ENCODE assay signal across 8 cellular contexts in genomic region chr11:102453286-102453797, GRCh38. TPM values are rescaled to one million over a fixed set of nuclear protein-coding genes. Genes with fewer than 3 reads are reported as not detected.
DNase-seq lines count a peak whose midpoint lies in the region; ATAC-seq, FAIRE-seq and TF ChIP-seq lines count a peak whose summit lies in the region.

No MANE protein-coding gene starts in this region.

- H3K9ac ChIP-seq in Loucy (ENCODE audit: low read depth, low read length, poor library complexity, severe bottlenecking) (peak overlapping the region; percentile 98), astrocyte (ENCODE audit: low read length) (peak overlapping the region; percentile 89)

- H3K4me3 Mint-ChIP-seq in astrocyte (ENCODE audit: unreplicated experiment), result peak overlapping the region; percentile 98
- H3K4me3 Mint-ChIP-seq in stimulated activated memory B cell treated with anti-CD40 and anti-IgM and Interleukin-4, amounts not matched to agents 10 μg/mL and 1 μg/mL and 100 μg/mL, for 72 hours, result peak overlapping the region; percentile 90

- H3K9me3 ChIP-seq in Loucy (ENCODE audit: insufficient read depth, low read depth, low read length) (no peaks in the 10 kb centered on the region), astrocyte (ENCODE audit: insufficient read depth, low read depth, low read length) (no peaks in the 10 kb centered on the region)

- H2AFZ ChIP-seq in Loucy (ENCODE audit: low read length) (peak overlapping the region; percentile 58), astrocyte (ENCODE audit: low read depth, low read length) (peak overlapping the region; percentile 91)

- peaks cover 5% of the 10 kb centered on the region for H3F3A ChIP-seq in Loucy (ENCODE audit: low read depth)

- H3K4me1 Mint-ChIP-seq in astrocyte (ENCODE audit: low read depth, unreplicated experiment), result peaks cover 38% of the 10 kb centered on the region
- H3K4me1 Mint-ChIP-seq in stimulated activated memory B cell treated with anti-CD40 and anti-IgM and Interleukin-4, amounts not matched to agents 10 μg/mL and 1 μg/mL and 100 μg/mL, for 72 hours, result peaks cover 53% of the 10 kb centered on the region

- H3K79me2 ChIP-seq in Loucy (ENCODE audit: insufficient read depth, low read length) (peaks cover 51% of the 10 kb centered on the region), astrocyte (ENCODE audit: insufficient read depth, low read length) (peaks cover 42% of the 10 kb centered on the region)

- peak overlapping the region; percentile 96 for H3K4me3 ChIP-seq in Loucy (ENCODE audit: low read length, poor library complexity, severe bottlenecking)
- H3K4me3 ChIP-seq in astrocyte (ENCODE audit: insufficient read depth, low read depth, low read length), result peak overlapping the region; percentile 70

- no peaks in the 10 kb centered on the region for H3K27me3 Mint-ChIP-seq in astrocyte (ENCODE audit: low read depth, unreplicated experiment)
- H3K27me3 Mint-ChIP-seq in stimulated activated memory B cell treated with anti-CD40 and anti-IgM and Interleukin-4, amounts not matched to agents 10 μg/mL and 1 μg/mL and 100 μg/mL, for 72 hours, result no peaks in the 10 kb centered on the region

- no peaks in the 10 kb centered on the region for H3K36me3 Mint-ChIP-seq in astrocyte (ENCODE audit: low read depth, unreplicated experiment)
- peaks cover 17% of the 10 kb centered on the region for H3K36me3 Mint-ChIP-seq in stimulated activated memory B cell treated with anti-CD40 and anti-IgM and Interleukin-4, amounts not matched to agents 10 μg/mL and 1 μg/mL and 100 μg/mL, for 72 hours

- H3K4me2 ChIP-seq in Loucy (ENCODE audit: low read depth, low read length, poor library complexity, severe bottlenecking) (peak overlapping the region; percentile 92), astrocyte (ENCODE audit: low read length) (peak overlapping the region; percentile 85)

- H3K9me2 ChIP-seq in Loucy (replicated peaks; ENCODE audit: low read depth, low read length), result no peaks in the 10 kb centered on the region

- FAIRE-seq in astrocyte (lab: Jason Lieb, UNC), result no peak

- peaks cover 8% of the 10 kb centered on the region for H3K27me3 ChIP-seq in Loucy (ENCODE audit: insufficient read depth, low read length, poor library complexity, severe bottlenecking)
- H3K27me3 ChIP-seq in astrocyte (ENCODE audit: insufficient read depth, low read length), result no peaks in the 10 kb centered on the region

- H3K27ac Mint-ChIP-seq in astrocyte (ENCODE audit: unreplicated experiment), result peak overlapping the region; percentile 97
- peak overlapping the region; percentile 93 for H3K27ac Mint-ChIP-seq in stimulated activated memory B cell treated with anti-CD40 and anti-IgM and Interleukin-4, amounts not matched to agents 10 μg/mL and 1 μg/mL and 100 μg/mL, for 72 hours

- DNase-seq in COLO829 (ENCODE audit: low spot score), result peak; percentile 24
- no peak for DNase-seq in astrocyte (ENCODE audit: low read depth)
- no peak for DNase-seq in left lobe of liver (ENCODE audit: low spot score)
- DNase-seq in cerebellar cortex (ENCODE audit: low spot score), result no peak
- DNase-seq in dedifferentiated amniotic fluid mesenchymal stem cell (ENCODE audit: extremely low spot score), result no peak

- H3K27ac ChIP-seq in astrocyte (ENCODE audit: low read depth, low read length), result peak overlapping the region; percentile 85

- peak; percentile 2 for ATAC-seq in left lobe of liver
- ATAC-seq in stimulated activated memory B cell treated with anti-CD40 and anti-IgM and Interleukin-4, amounts not matched to agents 10 μg/mL and 1 μg/mL and 100 μg/mL, for 72 hours, result peak; percentile 2
- ATAC-seq in HG03139 (IDR thresholded peaks at IDR 0.05; ENCODE audit: unreplicated experiment), result no peak

- H4K20me1 ChIP-seq in Loucy (ENCODE audit: insufficient read depth, low read length, poor library complexity, severe bottlenecking) (peaks cover 33% of the 10 kb centered on the region), astrocyte (ENCODE audit: insufficient read depth, low read length) (peaks cover 21% of the 10 kb centered on the region)

- TF ChIP-seq CTCF in Loucy (conservative IDR thresholded peaks at IDR 0.05; ENCODE audit: low read length), result no peak; the same call in 1 of the 2 replicates
- TF ChIP-seq CTCF in astrocyte (IDR thresholded peaks at IDR 0.05; ENCODE audit: insufficient read depth, low read depth, low read length), result no peak

- H3K36me3 ChIP-seq in Loucy (ENCODE audit: insufficient read depth, low read length), result peaks cover 4% of the 10 kb centered on the region; the same call in 1 of the 2 replicates
- no peaks in the 10 kb centered on the region for H3K36me3 ChIP-seq in astrocyte (ENCODE audit: insufficient read depth, low read length)

- H3K4me1 ChIP-seq in Loucy (ENCODE audit: insufficient read depth, low read length, poor library complexity, severe bottlenecking), result peaks cover 70% of the 10 kb centered on the region
- peaks cover 10% of the 10 kb centered on the region for H3K4me1 ChIP-seq in astrocyte (ENCODE audit: insufficient read depth, low read length)

- H3K9me3 Mint-ChIP-seq in astrocyte (ENCODE audit: unreplicated experiment), result peaks cover 1% of the 10 kb centered on the region
- no peaks in the 10 kb centered on the region for H3K9me3 Mint-ChIP-seq in stimulated activated memory B cell treated with anti-CD40 and anti-IgM and Interleukin-4, amounts not matched to agents 10 μg/mL and 1 μg/mL and 100 μg/mL, for 72 hours

RNA-seq across cellular contexts. Expression of gene TMEM123, which starts 0.8 kb away (rescaled TPM):
- total RNA-seq in astrocyte, result 218 and 234 TPM in 2 replicates
- 156 TPM for total RNA-seq in left lobe of liver
